Comparison of ENCODE assay signal across 10 cellular contexts in genomic region chr1:160399544-160400283, GRCh38. TPM values are rescaled to one million over a fixed set of nuclear protein-coding genes. Genes with fewer than 3 reads are reported as not detected.
A peak's percentile ranks its signal among the peaks of the same experiment; 100 is the strongest.
DNase-seq lines count a peak whose midpoint lies in the region; ATAC-seq and TF ChIP-seq lines count a peak whose summit lies in the region.
"Had no signal": no experiment of that assay in that cellular context is flagged by ENCODE, and none has a peak within 500 bp of the region (broad histone marks: within the 10 kb centered on the region; RNA-seq: fewer than 3 reads in every experiment).

No MANE protein-coding gene starts in this region.

- no peaks in the 10 kb centered on the region for H3K79me2 ChIP-seq in PC-9 (ENCODE audit: low read depth)

- POLR2A ChIA-PET in PC-9 (lab: Charles Lee; ENCODE audit: unreplicated experiment) = no interaction called here

- intact Hi-C loops in PC-9 (cut with micrococcal nuclease; ENCODE audit: unreplicated experiment) (no loop called here), esophagus muscularis mucosa (cut with DNase I) (no loop called here)

- H3K36me3 ChIP-seq in BLaER1 treated with 17β-estradiol and CSF1 and Interleukin-3, amounts not matched to agents 10 nM and 100 nM = no peaks in the 10 kb centered on the region
- no peaks in the 10 kb centered on the region for H3K36me3 ChIP-seq in PC-9 (ENCODE audit: low read depth)
- H3K36me3 ChIP-seq in esophagus muscularis mucosa = no peaks in the 10 kb centered on the region

- WGBS in esophagus muscularis mucosa = 24% methylated on average over 19 of the region's 19 CpGs

- TSS peak; percentile 78 for BruUV-seq in PC-9 (replicated peaks; lab: Mats Ljungman, UMichigan)

- H4K20me1 ChIP-seq in BLaER1 treated with 17β-estradiol and CSF1 and Interleukin-3, amounts not matched to agents 10 nM and 100 nM = no peaks in the 10 kb centered on the region
- H4K20me1 ChIP-seq in PC-9 (ENCODE audit: insufficient read depth) = no peaks in the 10 kb centered on the region

- no peaks in the 10 kb centered on the region for H3K9me2 ChIP-seq in PC-9 (ENCODE audit: insufficient read depth)

- no peaks in the 10 kb centered on the region for H3K27me3 ChIP-seq in BLaER1 treated with 17β-estradiol and CSF1 and Interleukin-3, amounts not matched to agents 10 nM and 100 nM
- H3K27me3 ChIP-seq in PC-9 (ENCODE audit: insufficient read depth, low read depth) (peaks cover 21% of the 10 kb centered on the region), esophagus muscularis mucosa (peaks cover 0 to 4% (median 0%) of the 10 kb centered on the region in 4 donors)

- no peak for DNase-seq in PC-9
- DNase-seq in esophagus muscularis mucosa (ENCODE audit: extremely low spot score) = no peak
- no peak for DNase-seq in omental fat pad (ENCODE audit: low spot score)
- DNase-seq in pons (ENCODE audit: low spot score) = no peak
- no peak for DNase-seq in NCI-H1105 (lab: John Stamatoyannopoulos, UW)
- DNase-seq in Kasumi-1 (lab: John Stamatoyannopoulos, UW) = no peak
- no peak for DNase-seq in stimulated activated CD4-positive, alpha-beta T cell treated with anti-CD3 and anti-CD28 coated beads, Interleukin-4, amount 100 ng/mL, for 24 hours
- DNase-seq: GF-D8 had no signal

- no peak for TF ChIP-seq POLR2A in esophagus muscularis mucosa (IDR thresholded peaks at IDR 0.05; ENCODE audit: low read depth)

- no peaks in the 10 kb centered on the region for H3K9me3 ChIP-seq in BLaER1 treated with 17β-estradiol and CSF1 and Interleukin-3, amounts not matched to agents 10 nM and 100 nM (replicated peaks in 1 of 11)
- no peaks in the 10 kb centered on the region for H3K9me3 ChIP-seq in PC-9 (ENCODE audit: insufficient read depth, low read depth)
- H3K9me3 ChIP-seq in esophagus muscularis mucosa = no peaks in the 10 kb centered on the region

- TF ChIP-seq EP300 in esophagus muscularis mucosa (IDR thresholded peaks at IDR 0.05) = no peak

- H3K4me1 ChIP-seq in BLaER1 treated with 17β-estradiol and CSF1 and Interleukin-3, amounts not matched to agents 10 nM and 100 nM = peaks cover 42 to 56% (median 52%) of the 10 kb centered on the region in 10 experiments
- H3K4me1 ChIP-seq in PC-9 (replicated peaks; ENCODE audit: insufficient read depth) (no peaks in the 10 kb centered on the region), esophagus muscularis mucosa (peaks cover 11 to 33% (median 29%) of the 10 kb centered on the region in 4 donors)

- peak overlapping the region; percentile 30 to 90 (median 84); a peak in 21 of 22 replicates for H3K27ac ChIP-seq in BLaER1 treated with 17β-estradiol and CSF1 and Interleukin-3, amounts not matched to agents 10 nM and 100 nM
- H3K27ac ChIP-seq in PC-9 (no peak overlapping the region), esophagus muscularis mucosa (replicated peaks in 1 of 4) (peak overlapping the region; percentile 36 to 78 (median 68))

- CTCF ChIA-PET in PC-9 (lab: Charles Lee) = no interaction called here

- H3K9ac ChIP-seq in BLaER1 treated with 17β-estradiol and CSF1 and Interleukin-3, amounts not matched to agents 10 nM and 100 nM = peak overlapping the region; percentile 70 to 91 (median 89); a peak in 21 of 22 replicates

- no peak for TF ChIP-seq CTCF in PC-9 (conservative IDR thresholded peaks at IDR 0.05)
- TF ChIP-seq CTCF in esophagus muscularis mucosa (IDR thresholded peaks at IDR 0.05) = no peak
- no peak for TF ChIP-seq CTCF in omental fat pad (IDR thresholded peaks at IDR 0.05)

- H2AFZ ChIP-seq in PC-9 = 0 out of 2 replicates have a peak overlapping the region, but pooled peaks have one; percentile 58

- no peaks in the 10 kb centered on the region for H3F3A ChIP-seq in PC-9 (ENCODE audit: insufficient read depth, low read depth)

- ATAC-seq in omental fat pad (ENCODE audit: low FRiP score) = peak; percentile 10

- peak overlapping the region; percentile 81 to 98 (median 93) for H3K4me2 ChIP-seq in BLaER1 treated with 17β-estradiol and CSF1 and Interleukin-3, amounts not matched to agents 10 nM and 100 nM
- H3K4me2 ChIP-seq in PC-9 = peak overlapping the region; percentile 80

- H3K4me3 ChIP-seq in BLaER1 treated with 17β-estradiol and CSF1 and Interleukin-3, amounts not matched to agents 10 nM and 100 nM = peak overlapping the region; percentile 71 to 91 (median 86); a peak in 19 of 20 replicates
- H3K4me3 ChIP-seq in PC-9 (peak overlapping the region; percentile 52; the same call in 1 of the 2 replicates), esophagus muscularis mucosa (peak overlapping the region; percentile 70 to 87 (median 85))

RNA-seq across cellular contexts. Expression of gene VANGL2, which starts 0.7 kb away (rescaled TPM):
- total RNA-seq in PC-9 (2021) (11.5 and 12.4 TPM in 2 replicates), esophagus muscularis mucosa (1 to 10 TPM; 1.2 to 5.8 (median 3.7) TPM), omental fat pad (1 to 10 TPM in 2 of 4 donors, under 1 TPM in 2; 0.36 to 2.0 (median 1.0) TPM)
- total RNA-seq: T-helper 2 cell treated with Interferon-gamma antibody and Interleukin-4, amounts not matched to agents 100 ng/mL and 5 ng/mL, for 36 hours had no signal

RNA-seq across cellular contexts. Expression of gene NHLH1, which starts 32.8 kb away (rescaled TPM):
- total RNA-seq in PC-9 (2021) (0.26 TPM in 1 of 2 replicates, not detected in the other), esophagus muscularis mucosa (not detected), omental fat pad (under 1 TPM in 1 of 4 donors, not detected in 3; 0.46 TPM)

RNA-seq across cellular contexts. Expression of gene NCSTN, which starts 56.5 kb away (rescaled TPM):
- 54.7 and 55.8 TPM in 2 replicates for total RNA-seq in PC-9 (2021)
- 10 to 100 TPM; 45.6 to 59.7 (median 52.1) TPM for total RNA-seq in esophagus muscularis mucosa
- total RNA-seq in omental fat pad = 10 to 100 TPM; 60.9 to 82.9 (median 69.1) TPM

RNA-seq across cellular contexts. Expression of gene COPA, which starts 56.7 kb away (rescaled TPM):
- total RNA-seq in PC-9 (2021) (146 and 147 TPM in 2 replicates), esophagus muscularis mucosa (100 to 1,000 TPM; 108 to 125 (median 116) TPM), omental fat pad (100 to 1,000 TPM; 118 to 179 (median 155) TPM)
